In genomic region chr21:46458315-46459023, GRCh38 we compare ENCODE assay signal across 8 cellular contexts. TPM values are rescaled to one million over a fixed set of nuclear protein-coding genes. Genes with fewer than 3 reads are reported as not detected.
DNase-seq lines count a peak whose midpoint lies in the region; ATAC-seq, FAIRE-seq and TF ChIP-seq lines count a peak whose summit lies in the region.

A gene with protein sequence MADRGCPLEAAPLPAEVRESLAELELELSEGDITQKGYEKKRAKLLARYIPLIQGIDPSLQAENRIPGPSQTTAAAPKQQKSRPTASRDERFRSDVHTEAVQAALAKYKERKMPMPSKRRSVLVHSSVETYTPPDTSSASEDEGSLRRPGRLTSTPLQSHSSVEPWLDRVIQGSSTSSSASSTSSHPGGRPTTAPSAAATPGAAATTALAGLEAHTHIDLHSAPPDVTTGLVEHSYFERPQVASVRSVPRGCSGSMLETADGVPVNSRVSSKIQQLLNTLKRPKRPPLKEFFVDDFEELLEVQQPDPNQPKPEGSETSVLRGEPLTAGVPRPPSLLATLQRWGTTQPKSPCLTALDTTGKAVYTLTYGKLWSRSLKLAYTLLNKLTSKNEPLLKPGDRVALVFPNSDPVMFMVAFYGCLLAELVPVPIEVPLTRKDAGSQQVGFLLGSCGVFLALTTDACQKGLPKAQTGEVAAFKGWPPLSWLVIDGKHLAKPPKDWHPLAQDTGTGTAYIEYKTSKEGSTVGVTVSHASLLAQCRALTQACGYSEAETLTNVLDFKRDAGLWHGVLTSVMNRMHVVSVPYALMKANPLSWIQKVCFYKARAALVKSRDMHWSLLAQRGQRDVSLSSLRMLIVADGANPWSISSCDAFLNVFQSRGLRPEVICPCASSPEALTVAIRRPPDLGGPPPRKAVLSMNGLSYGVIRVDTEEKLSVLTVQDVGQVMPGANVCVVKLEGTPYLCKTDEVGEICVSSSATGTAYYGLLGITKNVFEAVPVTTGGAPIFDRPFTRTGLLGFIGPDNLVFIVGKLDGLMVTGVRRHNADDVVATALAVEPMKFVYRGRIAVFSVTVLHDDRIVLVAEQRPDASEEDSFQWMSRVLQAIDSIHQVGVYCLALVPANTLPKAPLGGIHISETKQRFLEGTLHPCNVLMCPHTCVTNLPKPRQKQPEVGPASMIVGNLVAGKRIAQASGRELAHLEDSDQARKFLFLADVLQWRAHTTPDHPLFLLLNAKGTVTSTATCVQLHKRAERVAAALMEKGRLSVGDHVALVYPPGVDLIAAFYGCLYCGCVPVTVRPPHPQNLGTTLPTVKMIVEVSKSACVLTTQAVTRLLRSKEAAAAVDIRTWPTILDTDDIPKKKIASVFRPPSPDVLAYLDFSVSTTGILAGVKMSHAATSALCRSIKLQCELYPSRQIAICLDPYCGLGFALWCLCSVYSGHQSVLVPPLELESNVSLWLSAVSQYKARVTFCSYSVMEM (N-terminal part only) (plus strand): TSS chr21:46458891. CDS start chr21:46459132, 241 bp downstream.

- peaks cover 53% of the 10 kb centered on the region for H3K4me1 Mint-ChIP-seq in activated T-cell treated with anti-CD3 and anti-CD28 coated beads, Interleukin-2, amount 50 U/mL, for 72 hours (ENCODE audit: low read depth)

- H3K4me2 ChIP-seq in DND-41 (ENCODE audit: insufficient read depth, low read length) = peak within 1 kb of the TSS; percentile 97
- peak within 1 kb of the TSS; percentile 96 for H3K4me2 ChIP-seq in GM23248 (ENCODE audit: unreplicated experiment)
- peak within 1 kb of the TSS; percentile 93 for H3K4me2 ChIP-seq in Karpas-422 (ENCODE audit: low read depth, low read length, poor library complexity, severe bottlenecking)

- FAIRE-seq in RCC 7860 (lab: Jason Lieb, UNC) = no peak

- H3K9me3 ChIP-seq in DND-41 (ENCODE audit: insufficient read depth, low read length, severe bottlenecking) = no peaks in the 10 kb centered on the region
- H3K9me3 ChIP-seq in GM23248 (ENCODE audit: low read depth) = no peaks in the 10 kb centered on the region
- H3K9me3 ChIP-seq in Karpas-422 (ENCODE audit: low read length) = no peaks in the 10 kb centered on the region
- no peaks in the 10 kb centered on the region for H3K9me3 ChIP-seq in esophagus muscularis mucosa
- H3K9me3 ChIP-seq in muscle layer of duodenum (ENCODE audit: control insufficient read depth in 1 of 2, low read length in 2 of 2) = no peaks in the 10 kb centered on the region

- peak within 1 kb of the TSS; percentile 83 for H3K27ac Mint-ChIP-seq in activated T-cell treated with anti-CD3 and anti-CD28 coated beads, Interleukin-2, amount 50 U/mL, for 72 hours

- peaks cover 25% of the 10 kb centered on the region for H3F3A ChIP-seq in GM23248 (ENCODE audit: insufficient read depth)

- in situ Hi-C loops in GM23248 (cut with MboI) = no loop called here

- H3K36me3 Mint-ChIP-seq in activated T-cell treated with anti-CD3 and anti-CD28 coated beads, Interleukin-2, amount 50 U/mL, for 72 hours (ENCODE audit: insufficient read depth in 2 of 2) = peaks cover 8 to 16% of the 10 kb centered on the region in 2 donors

- H4K20me1 ChIP-seq in DND-41 (ENCODE audit: insufficient read depth, low read length) = peaks cover 10% of the 10 kb centered on the region; the same call in 1 of the 2 replicates
- 0 out of 2 replicates have a peak, but pooled peaks cover 4% of the 10 kb centered on the region for H4K20me1 ChIP-seq in GM23248 (ENCODE audit: insufficient read depth)
- H4K20me1 ChIP-seq in Karpas-422 (ENCODE audit: insufficient read depth, low read depth, low read length) = no peaks in the 10 kb centered on the region

- H3K27ac ChIP-seq in DND-41 (ENCODE audit: low read length) = peak within 1 kb of the TSS; percentile 97
- H3K27ac ChIP-seq in GM23248 = peak within 1 kb of the TSS; percentile 85
- peak within 1 kb of the TSS; percentile 84 for H3K27ac ChIP-seq in Karpas-422 (ENCODE audit: low read length)
- peak within 1 kb of the TSS; percentile 89 to 94 (median 91) for H3K27ac ChIP-seq in esophagus muscularis mucosa (replicated peaks in 1 of 4)
- peak within 1 kb of the TSS; percentile 68 for H3K27ac ChIP-seq in muscle layer of duodenum (ENCODE audit: low read length)

- H3K27me3 Mint-ChIP-seq in activated T-cell treated with anti-CD3 and anti-CD28 coated beads, Interleukin-2, amount 50 U/mL, for 72 hours (ENCODE audit: low read depth) = no peaks in the 10 kb centered on the region

- H3K4me3 Mint-ChIP-seq in activated T-cell treated with anti-CD3 and anti-CD28 coated beads, Interleukin-2, amount 50 U/mL, for 72 hours = peak within 1 kb of the TSS; percentile 91 to 92

- no peaks in the 10 kb centered on the region for H3K9me3 Mint-ChIP-seq in activated T-cell treated with anti-CD3 and anti-CD28 coated beads, Interleukin-2, amount 50 U/mL, for 72 hours

- intact Hi-C loops in esophagus muscularis mucosa (cut with DNase I) = loop anchor here (10.0 kb wide), 1 partner anchor 134 kb away; the partner anchor contains the start of genes C21orf58 and PCNT

- H3K4me3 ChIP-seq in DND-41 (ENCODE audit: low read depth in 1 of 2, low read length in 2 of 2) (peak within 1 kb of the TSS; percentile 69 to 92), GM23248 (peak within 1 kb of the TSS; percentile 94), Karpas-422 (ENCODE audit: low read length) (peak within 1 kb of the TSS; percentile 85), esophagus muscularis mucosa (peak within 1 kb of the TSS; percentile 88 to 100 (median 96)), muscle layer of duodenum (ENCODE audit: low read depth in 1 of 2, low read length in 2 of 2) (peak within 1 kb of the TSS; percentile 76 to 98)

- 1% methylated on average over 34 to 67 of the region's 91 CpGs for WGBS in GM23248 (ENCODE audit: low coverage in 1 of 2, low lambda C conversion rate in 2 of 2, missing lambda C conversion rate in 2 of 2), 2 experiments
- WGBS in esophagus muscularis mucosa = 0% methylated on average over 9 of the region's 91 CpGs

- H3K9ac ChIP-seq in DND-41 (ENCODE audit: low read depth, low read length) (peak within 1 kb of the TSS; percentile 98), GM23248 (peak within 1 kb of the TSS; percentile 94), Karpas-422 (ENCODE audit: low read length) (peak within 1 kb of the TSS; percentile 99)

- H2AFZ ChIP-seq in DND-41 (ENCODE audit: low read depth, low read length) (peak within 1 kb of the TSS; percentile 98), GM23248 (peak within 1 kb of the TSS; percentile 89), Karpas-422 (ENCODE audit: low read length) (peak within 1 kb of the TSS; percentile 70; the same call in 1 of the 2 replicates)

- DNase-seq in DND-41 (peak; percentile 96), GM23248 (peak; percentile 99), Karpas-422 (peak; percentile 99), RCC 7860 (ENCODE audit: low spot score) (peak; percentile 94), esophagus muscularis mucosa (ENCODE audit: extremely low spot score) (peak; percentile 98)
- DNase-seq in activated T-cell treated with anti-CD3 and anti-CD28 coated beads, Interleukin-2, amount 50 U/mL, for 72 hours = peak; percentile 95 to 96
- peak; percentile 80 for DNase-seq in stimulated activated CD8-positive, alpha-beta memory T cell treated with anti-CD3 and anti-CD28 coated beads, Interleukin-7, amount 100 ng/mL, for 24 hours (ENCODE audit: low read depth)

- H3K4me1 ChIP-seq in DND-41 (ENCODE audit: insufficient read depth, low read length) (peaks cover 42% of the 10 kb centered on the region), GM23248 (ENCODE audit: insufficient read depth) (peaks cover 34% of the 10 kb centered on the region), Karpas-422 (ENCODE audit: low read length) (peaks cover 27% of the 10 kb centered on the region), esophagus muscularis mucosa (peaks cover 61 to 83% (median 69%) of the 10 kb centered on the region in 4 donors), muscle layer of duodenum (ENCODE audit: control insufficient read depth in 1 of 2, insufficient read depth in 2 of 2, low read length in 2 of 2) (peaks cover 9 to 44% of the 10 kb centered on the region in 2 donors)

- H3K27me3 ChIP-seq in DND-41 (ENCODE audit: insufficient read depth, low read length, poor library complexity) = no peaks in the 10 kb centered on the region
- H3K27me3 ChIP-seq in GM23248 (replicated peaks; ENCODE audit: insufficient read depth) = no peaks in the 10 kb centered on the region
- H3K27me3 ChIP-seq in Karpas-422 (ENCODE audit: low read length) = no peaks in the 10 kb centered on the region
- H3K27me3 ChIP-seq in esophagus muscularis mucosa = no peaks in the 10 kb centered on the region
- H3K27me3 ChIP-seq in muscle layer of duodenum (ENCODE audit: low read depth, low read length) = no peaks in the 10 kb centered on the region

- peaks cover 74% of the 10 kb centered on the region for H3K79me2 ChIP-seq in DND-41 (ENCODE audit: insufficient read depth, low read length)
- H3K79me2 ChIP-seq in GM23248 (ENCODE audit: insufficient read depth) = peaks cover 76% of the 10 kb centered on the region
- peaks cover 93% of the 10 kb centered on the region for H3K79me2 ChIP-seq in Karpas-422 (ENCODE audit: low read length)

- ATAC-seq in DND-41 (ENCODE audit: insufficient read depth, low read depth) = peak; percentile 98
- peak; percentile 96 to 97 for ATAC-seq in activated T-cell treated with anti-CD3 and anti-CD28 coated beads, Interleukin-2, amount 50 U/mL, for 72 hours (replicated peaks in 1 of 2)

- no peak for TF ChIP-seq EP300 in esophagus muscularis mucosa (IDR thresholded peaks at IDR 0.05)

- peak; percentile 62 for TF ChIP-seq POLR2A in esophagus muscularis mucosa (IDR thresholded peaks at IDR 0.05; ENCODE audit: low read depth)

- H3K9me2 ChIP-seq in GM23248 (ENCODE audit: insufficient read depth) = no peaks in the 10 kb centered on the region
- H3K9me2 ChIP-seq in Karpas-422 (replicated peaks; ENCODE audit: insufficient read depth, low read length) = no peaks in the 10 kb centered on the region

- peaks cover 35% of the 10 kb centered on the region for H3K36me3 ChIP-seq in DND-41 (ENCODE audit: insufficient read depth, low read length)
- H3K36me3 ChIP-seq in GM23248 (ENCODE audit: low read depth) = no peaks in the 10 kb centered on the region
- H3K36me3 ChIP-seq in Karpas-422 (ENCODE audit: insufficient read depth, low read length) = peaks cover 35% of the 10 kb centered on the region
- H3K36me3 ChIP-seq in esophagus muscularis mucosa = peaks cover 0 to 6% (median 0%) of the 10 kb centered on the region in 4 donors
- H3K36me3 ChIP-seq in muscle layer of duodenum (ENCODE audit: control insufficient read depth in 1 of 2, insufficient read depth in 2 of 2, low read length in 2 of 2) = peaks cover 0 to 6% of the 10 kb centered on the region in 2 donors

- TF ChIP-seq CTCF in DND-41 (IDR thresholded peaks at IDR 0.05; ENCODE audit: borderline replicate concordance, extremely low read depth, low read length, poor library complexity, severe bottlenecking) = no peak
- peak in 2 of 3 experiments; percentile 2 to 10 for TF ChIP-seq CTCF in esophagus muscularis mucosa (IDR thresholded peaks at IDR 0.05)

RNA-seq across cellular contexts. Expression of the gene that starts here (rescaled TPM):
- 13.1 and 14.3 TPM in 2 replicates for total RNA-seq in GM23248 (2014; rRNA removed; shearing (Covaris generic))
- 9.8 and 12.5 TPM in 2 replicates for polyA plus RNA-seq in GM23248 (2016; fragmentation: Nextera tagmentation; extraction: Ambion mirVana)
- 29.4 and 32.4 TPM in 2 replicates for total RNA-seq in Karpas-422 (2014; rRNA removed; shearing (Covaris generic); ENCODE audit: low replicate concordance)
- total RNA-seq in activated T-cell treated with anti-CD3 and anti-CD28 coated beads, Interleukin-2, amount 50 U/mL, for 72 hours = 10 to 100 TPM; 50.1 to 53.4 TPM
- 10 to 100 TPM; 19.2 to 33.4 (median 28.7) TPM for total RNA-seq in esophagus muscularis mucosa

Comparison
In these comparisons a context has a peak if more than half of its experiments do, and no peak if none do; other contexts are left out.
1. Peak in every context shown above with its lines: DNase-seq, ATAC-seq, H3K4me3 ChIP-seq and H3K27ac ChIP-seq.